9 cellular contexts compared by ENCODE assay signal in the genomic region with DNA sequence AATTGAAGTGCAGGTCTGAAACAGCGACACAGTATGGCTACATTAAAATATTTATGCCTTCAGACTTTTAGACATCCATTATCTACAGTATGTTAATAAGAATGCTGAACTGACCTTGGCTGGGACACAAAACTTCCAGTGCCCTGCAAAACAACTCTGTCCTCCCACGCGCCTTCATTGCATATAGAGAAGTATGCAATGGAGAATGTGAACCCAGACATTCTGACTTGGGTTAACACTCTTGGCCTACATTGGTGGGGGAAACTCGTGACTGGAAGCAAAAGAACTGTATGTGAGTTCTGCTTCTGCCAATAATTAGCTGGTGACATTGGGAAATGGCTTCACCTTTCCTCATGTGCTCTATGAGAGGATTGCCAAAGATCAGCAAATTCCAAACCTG.
"Had no signal": no experiment of that assay in that cellular context is flagged by ENCODE, and none has a peak within 500 bp of the region (broad histone marks: within the 10 kb centered on the region; RNA-seq: fewer than 3 reads in every experiment).

No MANE protein-coding gene starts in this region.

- ATAC-seq: HCT116, HepG2 had no signal

- H3K4me3 ChIP-seq: GM23248, HAP-1 had no signal

- H3K36me3 ChIP-seq: HAP-1 had no signal

- FAIRE-seq: HepG2 had no signal

- H3K4me3 Mint-ChIP-seq: HFFc6, IgD-negative memory B cell had no signal

- DNase-seq: GM23248, GOT3, H7, HFFc6 had no signal

- H3K4me1 Mint-ChIP-seq: IgD-negative memory B cell had no signal

- H3K9me3 Mint-ChIP-seq: HFFc6 had no signal

- H3K27ac Mint-ChIP-seq: HFFc6, IgD-negative memory B cell had no signal

- H3K27ac ChIP-seq: GM23248, HL-60 had no signal

- H3K9me3 ChIP-seq: HAP-1 had no signal

- H3K9ac ChIP-seq: GM23248 had no signal
